In genomic region chr15:63977102-63977501, GRCh38 we compare ENCODE assay signal across 19 cellular contexts.
"Had no signal": no experiment of that assay in that cellular context is flagged by ENCODE, and none has a peak within 500 bp of the region (broad histone marks: within the 10 kb centered on the region; RNA-seq: fewer than 3 reads in every experiment).

No MANE protein-coding gene starts in this region.

- ATAC-seq: activated CD8-positive, alpha-beta T cell treated with anti-CD3 and anti-CD28 coated beads, Interleukin-2, amount 10 ng/mL, durations not matched to agents 7 days and 5 days; naive thymus-derived CD8-positive, alpha-beta T cell; stimulated activated memory B cell treated with anti-CD40 and anti-IgM and Interleukin-4, amounts not matched to agents 10 μg/mL and 1 μg/mL and 100 μg/mL, for 72 hours had no signal

- H3K36me3 Mint-ChIP-seq: activated naive CD4-positive, alpha-beta T cell treated with anti-CD3 and anti-CD28 coated beads, Interleukin-2, amount 50 U/mL, for 24 hours; naive thymus-derived CD8-positive, alpha-beta T cell had no signal

- H3K27ac ChIP-seq: dorsolateral prefrontal cortex, epithelial cell of prostate, ovary, sigmoid colon, spleen, testis, upper lobe of left lung had no signal

- H3K9me3 ChIP-seq: ovary, sigmoid colon, spleen, testis, upper lobe of left lung had no signal

- H3K4me3 Mint-ChIP-seq: activated CD8-positive, alpha-beta T cell treated with anti-CD3 and anti-CD28 coated beads, Interleukin-2, amount 10 ng/mL, durations not matched to agents 7 days and 5 days; activated naive CD4-positive, alpha-beta T cell treated with anti-CD3 and anti-CD28 coated beads, Interleukin-2, amount 50 U/mL, for 24 hours; naive thymus-derived CD8-positive, alpha-beta T cell; stimulated activated memory B cell treated with anti-CD40 and anti-IgM and Interleukin-4, amounts not matched to agents 10 μg/mL and 1 μg/mL and 100 μg/mL, for 72 hours had no signal

- H3K27me3 Mint-ChIP-seq: activated naive CD4-positive, alpha-beta T cell treated with anti-CD3 and anti-CD28 coated beads, Interleukin-2, amount 50 U/mL, for 24 hours; naive thymus-derived CD8-positive, alpha-beta T cell; stimulated activated memory B cell treated with anti-CD40 and anti-IgM and Interleukin-4, amounts not matched to agents 10 μg/mL and 1 μg/mL and 100 μg/mL, for 72 hours had no signal

- H3K27me3 ChIP-seq: dorsolateral prefrontal cortex, ovary, sigmoid colon, spleen, testis, upper lobe of left lung had no signal

- H3K9me3 Mint-ChIP-seq: activated naive CD4-positive, alpha-beta T cell treated with anti-CD3 and anti-CD28 coated beads, Interleukin-2, amount 50 U/mL, for 24 hours; naive thymus-derived CD8-positive, alpha-beta T cell; stimulated activated memory B cell treated with anti-CD40 and anti-IgM and Interleukin-4, amounts not matched to agents 10 μg/mL and 1 μg/mL and 100 μg/mL, for 72 hours had no signal

- H3K27ac Mint-ChIP-seq: activated CD8-positive, alpha-beta T cell treated with anti-CD3 and anti-CD28 coated beads, Interleukin-2, amount 10 ng/mL, durations not matched to agents 7 days and 5 days had no signal

- H3K4me1 ChIP-seq: testis had no signal

- H3K4me3 ChIP-seq: dorsolateral prefrontal cortex, ovary, sigmoid colon, spleen, testis, upper lobe of left lung had no signal

- H3K36me3 ChIP-seq: ovary, sigmoid colon had no signal

- DNase-seq: activated CD4-positive, alpha-beta T cell treated with anti-CD3 and anti-CD28 coated beads for 48 hours; activated CD4-positive, CD25-positive, alpha-beta regulatory T cell; activated CD8-positive, alpha-beta T cell treated with anti-CD3 and anti-CD28 coated beads, Interleukin-2, amount 10 ng/mL, durations not matched to agents 7 days and 5 days; activated gamma-delta T cell; dorsolateral prefrontal cortex; foreskin fibroblast; mesendoderm; naive thymus-derived CD8-positive, alpha-beta T cell; ovary; sigmoid colon; spleen; stimulated activated CD4-positive, alpha-beta T cell treated with anti-CD3 and anti-CD28 coated beads, Interleukin-4, amount 100 ng/mL, for 4 hours; T-helper 1 cell; T1000; testis; upper lobe of left lung had no signal
